ENCODE assay signal across 15 cellular contexts in the genomic region with DNA sequence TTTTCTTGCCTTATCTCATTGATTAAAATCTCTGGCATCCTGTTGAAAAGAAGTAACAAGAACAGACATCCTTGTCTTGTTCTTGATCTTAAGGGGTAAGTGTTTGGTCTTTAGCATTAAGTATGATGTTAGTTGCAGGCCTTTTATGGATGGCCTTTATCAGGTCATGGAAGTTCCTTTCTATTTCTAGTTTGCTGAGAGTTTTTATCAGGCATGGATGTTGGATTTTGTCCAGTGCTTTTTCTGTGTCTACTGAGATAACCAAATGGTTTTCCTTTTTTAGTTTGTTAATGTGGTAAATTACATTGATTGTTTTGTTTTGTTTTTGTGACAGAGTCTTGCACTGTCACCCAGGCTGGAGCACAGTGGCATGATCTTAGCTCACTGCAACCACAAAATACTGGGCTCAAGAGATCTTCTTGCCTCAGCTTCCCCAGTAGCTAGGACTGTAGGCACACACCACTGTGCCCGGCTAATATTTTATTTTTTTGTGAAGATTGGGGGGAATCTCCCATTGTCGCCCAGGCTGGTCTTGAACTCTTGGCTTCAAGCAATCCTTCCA. TPM values are rescaled to one million over a fixed set of nuclear protein-coding genes. Genes with fewer than 3 reads are reported as not detected.
"Had no signal": no experiment of that assay in that cellular context is flagged by ENCODE, and none has a peak within 500 bp of the region (broad histone marks: within the 10 kb centered on the region; RNA-seq: fewer than 3 reads in every experiment).

No MANE protein-coding gene starts in this region.

- DNase-seq: activated CD4-positive, alpha-beta T cell treated with anti-CD3 and anti-CD28 coated beads for 36 hours; activated CD8-positive, alpha-beta memory T cell treated with anti-CD3 and anti-CD28 coated beads, Interleukin-2, amount 50 U/mL, for 4 hours; activated CD8-positive, alpha-beta T cell treated with anti-CD3 and anti-CD28 coated beads for 36 hours; activated naive CD4-positive, alpha-beta T cell treated with Interleukin-2 at 50 U/mL for 16 hours; dermis blood vessel endothelial cell; immature natural killer cell; mammary epithelial cell; WERI-Rb-1 had no signal

- H3K36me3 ChIP-seq: WERI-Rb-1 had no signal

- H3K4me3 ChIP-seq: skin epidermis, tibial artery had no signal

- ATAC-seq: activated CD4-positive, alpha-beta T cell treated with anti-CD3 and anti-CD28 coated beads for 36 hours; activated CD8-positive, alpha-beta T cell treated with anti-CD3 and anti-CD28 coated beads for 36 hours; stimulated activated effector memory CD8-positive, alpha-beta T cell treated with anti-CD3 and anti-CD28 coated beads, Interleukin-12 subunit alpha, Interleukin-12 subunit beta, amount 100 ng/mL, for 72 hours had no signal

- H3K36me3 Mint-ChIP-seq: immature natural killer cell; stimulated activated effector memory CD8-positive, alpha-beta T cell treated with anti-CD3 and anti-CD28 coated beads, Interleukin-12 subunit alpha, Interleukin-12 subunit beta, amount 100 ng/mL, for 72 hours had no signal

- H3K9me3 Mint-ChIP-seq: central memory CD8-positive, alpha-beta T cell; immature natural killer cell had no signal

- H3K27ac ChIP-seq: skin epidermis, WERI-Rb-1 had no signal

- H3K27me3 ChIP-seq: tibial artery had no signal

- H3K9me3 ChIP-seq: tibial artery had no signal

- H3K27ac Mint-ChIP-seq: activated CD4-positive, alpha-beta T cell treated with anti-CD3 and anti-CD28 coated beads for 36 hours; activated CD8-positive, alpha-beta T cell treated with anti-CD3 and anti-CD28 coated beads for 36 hours; immature natural killer cell; stimulated activated effector memory CD8-positive, alpha-beta T cell treated with anti-CD3 and anti-CD28 coated beads, Interleukin-12 subunit alpha, Interleukin-12 subunit beta, amount 100 ng/mL, for 72 hours had no signal

RNA-seq across cellular contexts. Expression of a gene that starts 26.3 kb away (rescaled TPM):
- polyA plus RNA-seq: immature natural killer cell had no signal

RNA-seq across cellular contexts. Expression of a gene that starts 45.0 kb away (rescaled TPM):
- total RNA-seq: dermis blood vessel endothelial cell, epithelial cell of proximal tubule, pulmonary artery endothelial cell, SK-MEL-5 had no signal
- polyA plus RNA-seq: mammary epithelial cell had no signal

RNA-seq across cellular contexts. Expression of a gene that starts 59.8 kb away (rescaled TPM):
- total RNA-seq: dermis blood vessel endothelial cell, pulmonary artery endothelial cell had no signal
- polyA plus RNA-seq: immature natural killer cell had no signal
